ENCODE assay signal across 8 cellular contexts in the genomic region with DNA sequence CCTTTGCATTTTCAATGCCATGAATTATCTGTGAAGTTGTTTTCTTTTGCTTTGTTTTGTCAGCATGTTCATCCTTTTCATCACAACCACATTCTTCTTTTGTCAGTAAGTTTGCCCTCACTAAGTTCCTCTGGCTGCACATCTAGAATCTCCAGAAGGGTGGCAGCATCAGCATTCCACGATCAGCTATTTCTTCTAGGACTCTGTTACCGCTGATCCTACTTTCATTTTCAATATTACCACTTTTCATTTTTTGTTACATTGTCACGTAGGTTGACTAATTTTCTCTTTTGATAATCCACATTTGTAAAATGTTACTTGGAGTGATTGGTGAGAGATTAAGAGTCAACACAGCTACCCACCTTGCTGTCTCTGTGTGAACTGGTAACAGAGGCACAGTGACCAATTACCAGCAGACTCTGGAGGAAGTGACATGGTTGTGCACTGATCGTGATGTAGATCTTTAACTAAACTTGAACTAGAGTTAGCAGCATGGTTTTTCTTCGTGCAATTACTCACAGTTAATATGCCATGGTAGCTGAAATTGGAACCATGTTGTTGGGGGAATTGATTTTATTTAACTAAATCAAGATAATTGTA.
DNase-seq lines count a peak whose midpoint lies in the region; ATAC-seq and TF ChIP-seq lines count a peak whose summit lies in the region.

No MANE protein-coding gene starts in this region.

- DNase-seq in GM12865 (ENCODE audit: low read depth) (peak; percentile 24), MG63 (peak; percentile 6), epithelial cell of proximal tubule (ENCODE audit: low read depth) (no peak), HAP-1 (ENCODE audit: low spot score in 2 of 2) (no peak), smooth muscle cell (lab: John Stamatoyannopoulos, UW; ENCODE audit: unreplicated experiment) (no peak), left ventricle myocardium superior (no peak)
- DNase-seq in activated CD4-positive, alpha-beta memory T cell treated with anti-CD3 and anti-CD28 coated beads for 36 hours = no peak

- H3K27me3 Mint-ChIP-seq in activated CD4-positive, alpha-beta memory T cell treated with anti-CD3 and anti-CD28 coated beads for 36 hours = no peaks in the 10 kb centered on the region

- H3K27ac ChIP-seq in smooth muscle cell (ENCODE audit: low read depth) = no peak overlapping the region

- H3K9me3 ChIP-seq in MG63 (no peaks in the 10 kb centered on the region), HAP-1 (no peaks in the 10 kb centered on the region), smooth muscle cell (replicated peaks; ENCODE audit: low read depth) (no peaks in the 10 kb centered on the region)

- no peaks in the 10 kb centered on the region for H3K36me3 Mint-ChIP-seq in activated CD4-positive, alpha-beta memory T cell treated with anti-CD3 and anti-CD28 coated beads for 36 hours

- POLR2A ChIA-PET in activated CD4-positive, alpha-beta memory T cell treated with anti-CD3 and anti-CD28 coated beads for 36 hours (lab: Charles Lee) = no interaction called here

- H3K4me2 ChIP-seq in smooth muscle cell = no peak overlapping the region

- in situ Hi-C loops in HAP-1 (cut with MboI; ENCODE audit: low sequenced_read_pairs) = no loop called here

- H3K9ac ChIP-seq in smooth muscle cell (ENCODE audit: low read depth) = no peak overlapping the region

- no peak overlapping the region for H2AFZ ChIP-seq in smooth muscle cell (ENCODE audit: low read depth)

- H4K20me1 ChIP-seq in smooth muscle cell (ENCODE audit: low read depth) = no peaks in the 10 kb centered on the region

- no peaks in the 10 kb centered on the region for H3F3A ChIP-seq in smooth muscle cell (ENCODE audit: low read depth)

- peak; percentile 77 for ATAC-seq in GM21717 (IDR thresholded peaks at IDR 0.05; ENCODE audit: unreplicated experiment)
- no peak for ATAC-seq in left ventricle myocardium superior

- H3K27me3 ChIP-seq in MG63 = no peaks in the 10 kb centered on the region
- no peaks in the 10 kb centered on the region for H3K27me3 ChIP-seq in HAP-1 (ENCODE audit: low read depth)
- H3K27me3 ChIP-seq in smooth muscle cell (ENCODE audit: low read depth) = no peaks in the 10 kb centered on the region

- H3K27ac Mint-ChIP-seq in activated CD4-positive, alpha-beta memory T cell treated with anti-CD3 and anti-CD28 coated beads for 36 hours = no peak overlapping the region

- TF ChIP-seq CTCF in GM12865 (IDR thresholded peaks at IDR 0.05; ENCODE audit: insufficient read depth, low read depth, low read length, missing control alignments) (no peak), epithelial cell of proximal tubule (conservative IDR thresholded peaks at IDR 0.05; ENCODE audit: low read depth, low read length) (peak; percentile 29), smooth muscle cell (IDR thresholded peaks at IDR 0.05; ENCODE audit: borderline replicate concordance, insufficient read depth, poor library complexity, severe bottlenecking) (no peak)

- H3K4me3 Mint-ChIP-seq in activated CD4-positive, alpha-beta memory T cell treated with anti-CD3 and anti-CD28 coated beads for 36 hours = no peak overlapping the region

- no peaks in the 10 kb centered on the region for H3K79me2 ChIP-seq in smooth muscle cell (ENCODE audit: low read depth)

- CTCF ChIA-PET in activated CD4-positive, alpha-beta memory T cell treated with anti-CD3 and anti-CD28 coated beads for 36 hours (lab: Charles Lee) = no interaction called here

- H3K9me3 Mint-ChIP-seq in activated CD4-positive, alpha-beta memory T cell treated with anti-CD3 and anti-CD28 coated beads for 36 hours = peaks cover 35% of the 10 kb centered on the region

- intact Hi-C loops in left ventricle myocardium superior (cut with micrococcal nuclease) = no loop called here
- intact Hi-C loops in activated CD4-positive, alpha-beta memory T cell treated with anti-CD3 and anti-CD28 coated beads for 36 hours (cut with micrococcal nuclease) = no loop called here

- H3K4me3 ChIP-seq in GM12865 (ENCODE audit: low read depth, low read length) (peak overlapping the region; percentile 42), MG63 (peak overlapping the region; percentile 45), epithelial cell of proximal tubule (ENCODE audit: low read depth, low read length) (peak overlapping the region; percentile 3), HAP-1 (no peak overlapping the region), smooth muscle cell (no peak overlapping the region)

- no peaks in the 10 kb centered on the region for H3K36me3 ChIP-seq in MG63
- no peaks in the 10 kb centered on the region for H3K36me3 ChIP-seq in HAP-1 (replicated peaks)
- H3K36me3 ChIP-seq in smooth muscle cell (ENCODE audit: low read depth) = no peaks in the 10 kb centered on the region

- WGBS in smooth muscle cell (ENCODE audit: low lambda C conversion rate) = 78% methylated on average over 5 of the region's 5 CpGs

- H3K4me1 ChIP-seq in HAP-1 (no peaks in the 10 kb centered on the region), smooth muscle cell (ENCODE audit: low read depth) (no peaks in the 10 kb centered on the region)

- H3K4me1 Mint-ChIP-seq in activated CD4-positive, alpha-beta memory T cell treated with anti-CD3 and anti-CD28 coated beads for 36 hours (ENCODE audit: low read depth) = peaks cover 5% of the 10 kb centered on the region

Comparison
In these comparisons a context has a peak if more than half of its experiments do, and no peak if none do; other contexts are left out.
1. DNase-seq: peak in GM12865 (single experiment) and MG63 (single experiment); none in epithelial cell of proximal tubule (single experiment), HAP-1 (0 of 2), smooth muscle cell (single experiment), left ventricle myocardium superior (single experiment) and activated CD4-positive, alpha-beta memory T cell treated with anti-CD3 and anti-CD28 coated beads for 36 hours (single experiment).
2. H3K4me3 ChIP-seq: peak in GM12865 (single experiment), MG63 (single experiment) and epithelial cell of proximal tubule (single experiment); none in HAP-1 (single experiment) and smooth muscle cell (single experiment).